ENCODE assay signal across 8 cellular contexts in genomic region chr9:35071814-35072460, GRCh38. TPM values are rescaled to one million over a fixed set of nuclear protein-coding genes. Genes with fewer than 3 reads are reported as not detected.
DNase-seq lines count a peak whose midpoint lies in the region; ATAC-seq, FAIRE-seq and TF ChIP-seq lines count a peak whose summit lies in the region.

No MANE protein-coding gene starts in this region.

- H3K4me1 Mint-ChIP-seq in CD4-positive, alpha-beta T cell (ENCODE audit: low read depth): peaks cover 56% of the 10 kb centered on the region

- H2BK20ac ChIP-seq in H1 (ENCODE audit: low read length): no peak overlapping the region

- no peak overlapping the region for H2AK5ac ChIP-seq in H1 (ENCODE audit: low read depth, low read length)

- ATAC-seq in CD4-positive, alpha-beta T cell (ENCODE audit: poor library complexity): peak; percentile 45
- ATAC-seq in GM19328 (IDR thresholded peaks at IDR 0.05; ENCODE audit: unreplicated experiment) (peak; percentile 52), HG03460 (IDR thresholded peaks at IDR 0.05; ENCODE audit: unreplicated experiment) (peak; percentile 49)

- peak overlapping the region; percentile 90 to 99 (median 93) for H3K9ac ChIP-seq in H1 (replicated peaks in 1 of 4; ENCODE audit: extremely low read depth in 1 of 4, low read depth in 3 of 4, low read length in 3 of 4)

- H2AFZ ChIP-seq in H1 (ENCODE audit: low read length): no peak overlapping the region

- H3K18ac ChIP-seq in H1 (ENCODE audit: extremely low read depth, low read length): peak overlapping the region; percentile 62; the same call in 1 of the 2 replicates

- H3K9me3 ChIP-seq in CD4-positive, alpha-beta T cell (ENCODE audit: control insufficient read depth, low read length): no peaks in the 10 kb centered on the region
- H3K9me3 ChIP-seq in H1 (ENCODE audit: insufficient read depth in 2 of 2, low read depth in 1 of 2, low read length in 1 of 2): no peaks in the 10 kb centered on the region

- TF ChIP-seq RAD21 in H1 (IDR thresholded peaks at IDR 0.05 in 1 of 2, conservative IDR thresholded peaks at IDR 0.05 in 1 of 2; ENCODE audit: low read depth in 2 of 2, low read length in 2 of 2): peak in 1 of 2 experiments; percentile 8; a peak in 1 of 4 replicates

- DNase-seq in CD4-positive, alpha-beta T cell: peak; percentile 42 to 74 (median 56)
- DNase-seq in NCI-H748 treated with DMSO at 0.1 percent for 48 hours (lab: John Stamatoyannopoulos, UW) (peak; percentile 46), H1 (ENCODE audit: low read depth in 1 of 2, low spot score in 2 of 2) (peak; percentile 59 to 89), mesenteric fat pad (ENCODE audit: low spot score) (peak; percentile 97)
- DNase-seq in activated CD8-positive, alpha-beta memory T cell treated with anti-CD3 and anti-CD28 coated beads for 4 hours (ENCODE audit: low read depth in 2 of 2): peak; percentile 42 to 46
- DNase-seq in stimulated activated CD8-positive, alpha-beta memory T cell treated with anti-CD3 and anti-CD28 coated beads, Interleukin-15, amount 100 ng/mL, for 1 hour (ENCODE audit: low read depth): peak; percentile 34

- no peak overlapping the region for H3K14ac ChIP-seq in H1 (ENCODE audit: insufficient read length)

- intact Hi-C loops in CD4-positive, alpha-beta T cell (cut with DNase I, micrococcal nuclease): loop anchor here (1.0 to 10.0 kb wide), 6 partner anchors 24 to 547 kb away; partner anchors contain the start of genes DNAJB5 (in 2 of the 2), PIGO (in 2 of the 2), ENHO (in 1 of the 2) and SIGMAR1 (in 1 of the 2)

- peak overlapping the region; percentile 87 for H4K5ac ChIP-seq in H1 (ENCODE audit: insufficient read length, low read depth, low read length)

- peak overlapping the region; percentile 87 for H2BK5ac ChIP-seq in H1 (ENCODE audit: low read depth, low read length)

- peaks cover 52% of the 10 kb centered on the region for H3K36me3 Mint-ChIP-seq in CD4-positive, alpha-beta T cell (ENCODE audit: low read depth)

- no peak overlapping the region for H2BK15ac ChIP-seq in H1 (ENCODE audit: low read length)

- no peak for TF ChIP-seq EP300 in H1 (IDR thresholded peaks at IDR 0.05; ENCODE audit: borderline replicate concordance in 1 of 2, low read depth in 2 of 2, low read length in 2 of 2)

- H2BK12ac ChIP-seq in H1 (ENCODE audit: low read depth, low read length): no peak overlapping the region

- peaks cover 25 to 51% (median 45%) of the 10 kb centered on the region in 4 experiments for H3K36me3 ChIP-seq in H1 (ENCODE audit: control insufficient read depth in 2 of 4, insufficient read depth in 4 of 4, low read length in 3 of 4)

- H3K4me3 ChIP-seq in H1 (ENCODE audit: extremely low read depth in 1 of 4, insufficient read depth in 2 of 4, low read depth in 3 of 4, low read length in 4 of 4): peak overlapping the region; percentile 75 to 94 (median 87)

- TF ChIP-seq CTCF in CD4-positive, alpha-beta T cell (IDR thresholded peaks at IDR 0.05): peak; percentile 35
- TF ChIP-seq CTCF in H1 (IDR thresholded peaks at IDR 0.05; ENCODE audit: control extremely low read depth in 1 of 3, insufficient read depth in 1 of 3, low read depth in 1 of 3, low read length in 3 of 3): peak; percentile 26 to 48 (median 45); a peak in 3 of 4 replicates

- H3K4me2 ChIP-seq in H1 (ENCODE audit: insufficient read depth in 1 of 2, low read depth in 2 of 2, low read length in 2 of 2): peak overlapping the region; percentile 85 to 86; a peak in 3 of 4 replicates

- no peak overlapping the region for H3K23ac ChIP-seq in H1 (ENCODE audit: insufficient read length)

- H3K27ac ChIP-seq in CD4-positive, alpha-beta T cell (ENCODE audit: low read depth, low read length): peak overlapping the region; percentile 96
- H3K27ac ChIP-seq in H1 (ENCODE audit: low read depth, low read length): peak overlapping the region; percentile 93

- H3K9me3 Mint-ChIP-seq in CD4-positive, alpha-beta T cell: no peaks in the 10 kb centered on the region

- peak overlapping the region; percentile 19 for H4K91ac ChIP-seq in H1 (replicated peaks; ENCODE audit: insufficient read length, low read length)

- H3K56ac ChIP-seq in H1 (replicated peaks; ENCODE audit: insufficient read length, low read depth, low read length): peak overlapping the region; percentile 78

- peak overlapping the region; percentile 92 for H3K4ac ChIP-seq in H1 (replicated peaks; ENCODE audit: insufficient read length, low read depth, low read length)

- H3K27ac Mint-ChIP-seq in CD4-positive, alpha-beta T cell: peak overlapping the region; percentile 87

- no peaks in the 10 kb centered on the region for H3K27me3 Mint-ChIP-seq in CD4-positive, alpha-beta T cell

- CTCF ChIA-PET in CD4-positive, alpha-beta T cell (lab: Charles Lee): interaction anchor here (0.6 to 2.6 kb wide), 13 partner anchors 8 to 707 kb away, joined by 3 to 23 read pairs (median 4); partner anchors contain the start of genes FANCG, PIGO and STOML2
- CTCF ChIA-PET in H1 (lab: Charles Lee; ENCODE audit: partially characterized antibody): interaction anchor here (0.6 to 4.4 kb wide), 12 partner anchors 8 to 172 kb away, joined by 3 to 15 read pairs (median 4); partner anchors contain the start of genes FANCG and PIGO

- WGBS in H1 (ENCODE audit: extremely low coverage in 1 of 2, insufficient coverage in 1 of 2, insufficient read length in 1 of 2, insufficient replicate concordance in 2 of 2, low coverage in 1 of 2, low lambda C conversion rate in 2 of 2, missing lambda C conversion rate in 1 of 2), 2 experiments: 3% methylated on average over 37 of the region's 79 CpGs; no CpG with 5 or more reads in 1 of the 2 experiments

- POLR2A ChIA-PET in CD4-positive, alpha-beta T cell (lab: Charles Lee): interaction anchor here (0.6 to 3.0 kb wide), 25 partner anchors 8 to 1598 kb away, joined by 3 to 51 read pairs (median 5); partner anchors contain the start of genes ATOSB, CREB3, DNAJB5 and FANCG
- POLR2A ChIA-PET in H1 (lab: Charles Lee; ENCODE audit: partially characterized antibody): interaction anchor here (0.6 to 17.6 kb wide), 35 partner anchors 9 to 1882 kb away, joined by 3 to 440 read pairs (median 5); partner anchors contain the start of genes ATOSB, CCDC107, CREB3 and DNAJB5

- H3K79me1 ChIP-seq in H1 (ENCODE audit: low read depth, low read length): peaks cover 3% of the 10 kb centered on the region; the same call in 1 of the 2 replicates

- peak in 1 of 2 experiments; percentile 90; a peak in 1 of 3 replicates for TF ChIP-seq POLR2A in H1 (IDR thresholded peaks at IDR 0.05; ENCODE audit: control extremely low read depth in 1 of 2, low read depth in 2 of 2, low read length in 2 of 2)

- peak overlapping the region; percentile 85 for H3K4me3 Mint-ChIP-seq in CD4-positive, alpha-beta T cell

- peaks cover 4 to 12% (median 7%) of the 10 kb centered on the region in 4 experiments for H3K4me1 ChIP-seq in H1 (replicated peaks in 1 of 4; ENCODE audit: control insufficient read depth in 3 of 4, insufficient read depth in 4 of 4, low read length in 3 of 4)

- no peak for FAIRE-seq in H1 (lab: Jason Lieb, UNC)

- peaks cover 38 to 50% of the 10 kb centered on the region in 2 experiments for H3K79me2 ChIP-seq in H1 (ENCODE audit: control insufficient read depth in 1 of 2, insufficient read depth in 2 of 2, low read length in 2 of 2)

- H3K27me3 ChIP-seq in CD4-positive, alpha-beta T cell (ENCODE audit: control insufficient read depth, insufficient read depth, low read length): no peaks in the 10 kb centered on the region
- no peaks in the 10 kb centered on the region for H3K27me3 ChIP-seq in H1 (replicated peaks in 1 of 4; ENCODE audit: control insufficient read depth in 3 of 4, extremely low read depth in 1 of 4, insufficient read depth in 3 of 4, low read length in 3 of 4)

- H4K8ac ChIP-seq in H1 (ENCODE audit: extremely low read depth, insufficient read depth, low read length): peak overlapping the region; percentile 98

- no peak overlapping the region for H2BK120ac ChIP-seq in H1 (replicated peaks; ENCODE audit: low read depth, low read length)

- peaks cover 14 to 31% of the 10 kb centered on the region in 2 experiments for H4K20me1 ChIP-seq in H1 (replicated peaks in 1 of 2; ENCODE audit: control insufficient read depth in 1 of 2, insufficient read depth in 2 of 2, low read length in 2 of 2)

- peaks cover 3% of the 10 kb centered on the region; the same call in 1 of the 2 replicates for H3K23me2 ChIP-seq in H1 (ENCODE audit: low read depth, low read length)

RNA-seq across cellular contexts. Expression of gene VCP, which starts 0.5 kb away (rescaled TPM):
- 100 to 1,000 TPM; 218 to 245 TPM for total RNA-seq in CD4-positive, alpha-beta T cell
- total RNA-seq in H1 (2021; fragmentation: NEBNext Ultra II Directional; extraction: Animal tissue kit (Norgen Biotek cat#: 25700)): 375 and 379 TPM in 2 replicates
- polyA plus RNA-seq in H1 (2011; rRNA removed): 159 and 173 TPM in 2 replicates
- polyA plus RNA-seq in H1 (2011; cell fraction: cytosol; rRNA removed): 261 TPM
- polyA plus RNA-seq in H1 (2011; cell fraction: nucleus; rRNA removed): 391 TPM
- 349 to 413 TPM (median 400 TPM) in 4 replicates for polyA plus RNA-seq in H1 (2012, experiment 1 of 2)
- 128 TPM for polyA plus RNA-seq in H1 (2012, experiment 2 of 2)
- polyA plus RNA-seq in H1 (2013, experiment 1 of 2): 137 TPM
- 123 TPM for polyA plus RNA-seq in H1 (2013, experiment 2 of 2)
- 646 and 651 TPM in 2 replicates for polyA minus RNA-seq in H1 (2011; rRNA and poly(A)+ RNA removed)
- 279 TPM for polyA minus RNA-seq in H1 (2011; cell fraction: cytosol; rRNA and poly(A)+ RNA removed)
- polyA minus RNA-seq in H1 (2011; cell fraction: nucleus; rRNA and poly(A)+ RNA removed): 263 TPM
- total RNA-seq in mesenteric fat pad: 280 TPM

RNA-seq across cellular contexts. Expression of gene FANCG, which starts 7.8 kb away (rescaled TPM):
- total RNA-seq in CD4-positive, alpha-beta T cell: 10 to 100 TPM; 21.7 to 24.6 TPM
- total RNA-seq in H1 (2021; fragmentation: NEBNext Ultra II Directional; extraction: Animal tissue kit (Norgen Biotek cat#: 25700)): 86.7 and 87.1 TPM in 2 replicates
- 66.6 and 75.2 TPM in 2 replicates for polyA plus RNA-seq in H1 (2011; rRNA removed)
- 66.4 TPM for polyA plus RNA-seq in H1 (2011; cell fraction: cytosol; rRNA removed)
- polyA plus RNA-seq in H1 (2011; cell fraction: nucleus; rRNA removed): 205 TPM
- polyA plus RNA-seq in H1 (2012, experiment 1 of 2): 85.8 to 103 TPM (median 96.9 TPM) in 4 replicates
- 153 TPM for polyA plus RNA-seq in H1 (2012, experiment 2 of 2)
- 60.4 TPM for polyA plus RNA-seq in H1 (2013, experiment 1 of 2)
- 58.8 TPM for polyA plus RNA-seq in H1 (2013, experiment 2 of 2)
- polyA minus RNA-seq in H1 (2011; rRNA and poly(A)+ RNA removed): 58.4 and 62.8 TPM in 2 replicates
- 41.1 TPM for polyA minus RNA-seq in H1 (2011; cell fraction: cytosol; rRNA and poly(A)+ RNA removed)
- 83.4 TPM for polyA minus RNA-seq in H1 (2011; cell fraction: nucleus; rRNA and poly(A)+ RNA removed)
- total RNA-seq in mesenteric fat pad: 11.3 TPM

RNA-seq across cellular contexts. Expression of gene PIGO, which starts 24.5 kb away (rescaled TPM):
- total RNA-seq in CD4-positive, alpha-beta T cell: 10 to 100 TPM; 17.5 to 18.9 TPM
- total RNA-seq in H1 (2021; fragmentation: NEBNext Ultra II Directional; extraction: Animal tissue kit (Norgen Biotek cat#: 25700)): 20.3 and 20.5 TPM in 2 replicates
- 31.3 and 41.0 TPM in 2 replicates for polyA plus RNA-seq in H1 (2011; rRNA removed)
- polyA plus RNA-seq in H1 (2011; cell fraction: cytosol; rRNA removed): 29.0 TPM
- polyA plus RNA-seq in H1 (2011; cell fraction: nucleus; rRNA removed): 77.5 TPM
- polyA plus RNA-seq in H1 (2012, experiment 1 of 2): 19.6 to 25.6 TPM (median 23.1 TPM) in 4 replicates
- 19.9 TPM for polyA plus RNA-seq in H1 (2012, experiment 2 of 2)
- 26.4 TPM for polyA plus RNA-seq in H1 (2013, experiment 1 of 2)
- 24.1 TPM for polyA plus RNA-seq in H1 (2013, experiment 2 of 2)
- polyA minus RNA-seq in H1 (2011; rRNA and poly(A)+ RNA removed): 35.5 and 41.3 TPM in 2 replicates
- polyA minus RNA-seq in H1 (2011; cell fraction: cytosol; rRNA and poly(A)+ RNA removed): 11.7 TPM
- 34.7 TPM for polyA minus RNA-seq in H1 (2011; cell fraction: nucleus; rRNA and poly(A)+ RNA removed)
- total RNA-seq in mesenteric fat pad: 15.2 TPM

RNA-seq across cellular contexts. Expression of gene STOML2, which starts 31.0 kb away (rescaled TPM):
- 10 to 100 TPM; 29.8 to 30.5 TPM for total RNA-seq in CD4-positive, alpha-beta T cell
- 203 and 208 TPM in 2 replicates for total RNA-seq in H1 (2021; fragmentation: NEBNext Ultra II Directional; extraction: Animal tissue kit (Norgen Biotek cat#: 25700))
- polyA plus RNA-seq in H1 (2011; rRNA removed): 256 and 269 TPM in 2 replicates
- polyA plus RNA-seq in H1 (2011; cell fraction: cytosol; rRNA removed): 254 TPM
- 316 TPM for polyA plus RNA-seq in H1 (2011; cell fraction: nucleus; rRNA removed)
- 188 to 219 TPM (median 214 TPM) in 4 replicates for polyA plus RNA-seq in H1 (2012, experiment 1 of 2)
- 232 TPM for polyA plus RNA-seq in H1 (2012, experiment 2 of 2)
- 147 TPM for polyA plus RNA-seq in H1 (2013, experiment 1 of 2)
- 151 TPM for polyA plus RNA-seq in H1 (2013, experiment 2 of 2)
- polyA minus RNA-seq in H1 (2011; rRNA and poly(A)+ RNA removed): 168 and 177 TPM in 2 replicates
- polyA minus RNA-seq in H1 (2011; cell fraction: cytosol; rRNA and poly(A)+ RNA removed): 55.6 TPM
- polyA minus RNA-seq in H1 (2011; cell fraction: nucleus; rRNA and poly(A)+ RNA removed): 74.0 TPM
- total RNA-seq in mesenteric fat pad: 95.4 TPM

RNA-seq across cellular contexts. Expression of gene ATOSB, which starts 43.7 kb away (rescaled TPM):
- 1 to 10 TPM; 5.0 to 5.1 TPM for total RNA-seq in CD4-positive, alpha-beta T cell
- total RNA-seq in H1 (2021; fragmentation: NEBNext Ultra II Directional; extraction: Animal tissue kit (Norgen Biotek cat#: 25700)): 6.4 and 6.9 TPM in 2 replicates
- 10.4 and 13.3 TPM in 2 replicates for polyA plus RNA-seq in H1 (2011; rRNA removed)
- polyA plus RNA-seq in H1 (2011; cell fraction: cytosol; rRNA removed): 9.4 TPM
- polyA plus RNA-seq in H1 (2011; cell fraction: nucleus; rRNA removed): 16.3 TPM
- polyA plus RNA-seq in H1 (2012, experiment 1 of 2): 5.9 to 7.2 TPM (median 6.5 TPM) in 4 replicates
- 6.7 TPM for polyA plus RNA-seq in H1 (2012, experiment 2 of 2)
- polyA plus RNA-seq in H1 (2013, experiment 1 of 2): 6.5 TPM
- 6.5 TPM for polyA plus RNA-seq in H1 (2013, experiment 2 of 2)
- 4.0 and 5.6 TPM in 2 replicates for polyA minus RNA-seq in H1 (2011; rRNA and poly(A)+ RNA removed)
- 2.3 TPM for polyA minus RNA-seq in H1 (2011; cell fraction: cytosol; rRNA and poly(A)+ RNA removed)
- 4.2 TPM for polyA minus RNA-seq in H1 (2011; cell fraction: nucleus; rRNA and poly(A)+ RNA removed)
- total RNA-seq in mesenteric fat pad: 27.7 TPM

Comparison
In these comparisons a context has a peak if more than half of its experiments do, and no peak if none do; other contexts are left out.
1. Peak in every context shown above with its lines: DNase-seq, ATAC-seq, H3K4me3 ChIP-seq and H3K27ac ChIP-seq.
2. DNase-seq: peak in every context shown above with its lines; median percentile 97 in mesenteric fat pad; 74 in H1; 56 in CD4-positive, alpha-beta T cell; 46 in NCI-H748 treated with DMSO at 0.1 percent for 48 hours; 44 in activated CD8-positive, alpha-beta memory T cell treated with anti-CD3 and anti-CD28 coated beads for 4 hours; 34 in stimulated activated CD8-positive, alpha-beta memory T cell treated with anti-CD3 and anti-CD28 coated beads, Interleukin-15, amount 100 ng/mL, for 1 hour.